14 cellular contexts compared by ENCODE assay signal in genomic region chr4:184856277-184856609, GRCh38. TPM values are rescaled to one million over a fixed set of nuclear protein-coding genes. Genes with fewer than 3 reads are reported as not detected.
DNase-seq lines count a peak whose midpoint lies in the region; ATAC-seq and TF ChIP-seq lines count a peak whose summit lies in the region.
"Had no signal": no experiment of that assay in that cellular context is flagged by ENCODE, and none has a peak within 500 bp of the region (broad histone marks: within the 10 kb centered on the region; RNA-seq: fewer than 3 reads in every experiment).

No MANE protein-coding gene starts in this region.

- peak; percentile 39 for ATAC-seq in HG03108 (IDR thresholded peaks at IDR 0.05; ENCODE audit: unreplicated experiment)

- DNase-seq in GM13976 (ENCODE audit: low spot score), result peak; percentile 44
- DNase-seq in SIG-M5 treated with dmso at 0.1 percent for 504 hours (lab: John Stamatoyannopoulos, UW; ENCODE audit: unreplicated experiment), result peak; percentile 93
- no peak for DNase-seq in mesenchymal stem cell
- no peak for DNase-seq in NAMALWA (ENCODE audit: low spot score)
- DNase-seq in colonic mucosa, result no peak
- DNase-seq in effector CD8-positive, alpha-beta T cell (lab: John Stamatoyannopoulos, UW), result no peak
- no peak for DNase-seq in NCI-H526 (lab: John Stamatoyannopoulos, UW)
- DNase-seq: DND-41, head of caudate nucleus, NCI-H1417 treated with DMSO at 0.1 percent for 48 hours, NCI-H748 treated with DMSO at 0.1 percent for 48 hours, pancreas had no signal

- H3K4me1 ChIP-seq in mesenchymal stem cell (ENCODE audit: control insufficient read depth, insufficient read depth, low read depth, low read length), result no peaks in the 10 kb centered on the region
- no peaks in the 10 kb centered on the region for H3K4me1 ChIP-seq in colonic mucosa
- H3K4me1 ChIP-seq: pancreas had no signal

- no peak overlapping the region for H2BK120ac ChIP-seq in mesenchymal stem cell (ENCODE audit: low read depth, low read length)

- no peak overlapping the region for H3K27ac ChIP-seq in mesenchymal stem cell (ENCODE audit: low read length, poor library complexity, severe bottlenecking)
- no peak overlapping the region for H3K27ac ChIP-seq in colonic mucosa
- H3K27ac ChIP-seq: pancreas had no signal

- H2AFZ ChIP-seq in mesenchymal stem cell (ENCODE audit: low read depth, low read length), result no peak overlapping the region

- H3K4me2 ChIP-seq in mesenchymal stem cell (ENCODE audit: low read length, poor library complexity, severe bottlenecking), result no peak overlapping the region

- no CpG with 5 or more reads among the region's 1 CpG for WGBS in mesenchymal stem cell

- TF ChIP-seq CTCF in GM13976 (IDR thresholded peaks at IDR 0.05; ENCODE audit: borderline replicate concordance, control extremely low read depth, extremely low read depth, insufficient read depth, missing control alignments), result no peak
- TF ChIP-seq CTCF in colonic mucosa (IDR thresholded peaks at IDR 0.05), result no peak

- H4K91ac ChIP-seq in mesenchymal stem cell (ENCODE audit: low read length), result no peak overlapping the region

- H3K79me1 ChIP-seq in mesenchymal stem cell (replicated peaks; ENCODE audit: low read length, poor library complexity, severe bottlenecking), result no peaks in the 10 kb centered on the region

- H3K18ac ChIP-seq in mesenchymal stem cell (ENCODE audit: low read depth in 1 of 2, low read length in 2 of 2), result no peak overlapping the region

- H3K9me3 ChIP-seq in mesenchymal stem cell (ENCODE audit: control insufficient read depth, low read length), result no peaks in the 10 kb centered on the region
- no peaks in the 10 kb centered on the region for H3K9me3 ChIP-seq in colonic mucosa
- H3K9me3 ChIP-seq: pancreas had no signal

- H3K14ac ChIP-seq in mesenchymal stem cell (ENCODE audit: low read length in 2 of 2), result no peak overlapping the region

- H2BK12ac ChIP-seq in mesenchymal stem cell (ENCODE audit: low read length in 2 of 2), result no peak overlapping the region

- no peak overlapping the region for H3K4ac ChIP-seq in mesenchymal stem cell (ENCODE audit: low read depth in 1 of 2, low read length in 2 of 2)

- H3K9ac ChIP-seq in mesenchymal stem cell (ENCODE audit: low read length) (peak overlapping the region; percentile 29), colonic mucosa (ENCODE audit: low read depth in 2 of 2, low read length in 2 of 2) (no peak overlapping the region)

- intact Hi-C loops in colonic mucosa (cut with DNase I), result no loop called here

- H3K4me3 ChIP-seq in mesenchymal stem cell (ENCODE audit: insufficient read depth in 1 of 2, low read depth in 1 of 2, low read length in 2 of 2) (no peak overlapping the region), colonic mucosa (no peak overlapping the region)
- H3K4me3 ChIP-seq: lung, pancreas had no signal

- no peak overlapping the region for H4K8ac ChIP-seq in mesenchymal stem cell (ENCODE audit: low read length)

- no peak overlapping the region for H2AK5ac ChIP-seq in mesenchymal stem cell (ENCODE audit: low read length, severe bottlenecking)

- no peak overlapping the region for H3K23ac ChIP-seq in mesenchymal stem cell (ENCODE audit: low read length in 2 of 2)

- H3K27me3 ChIP-seq in mesenchymal stem cell (ENCODE audit: control insufficient read depth in 1 of 2, insufficient read depth in 1 of 2, low read length in 2 of 2) (peaks cover 0 to 9% of the 10 kb centered on the region in 2 experiments), colonic mucosa (no peaks in the 10 kb centered on the region)
- H3K27me3 ChIP-seq: pancreas had no signal

- no peak overlapping the region for H2BK5ac ChIP-seq in mesenchymal stem cell (ENCODE audit: low read depth, low read length, poor library complexity, severe bottlenecking)

- H2BK15ac ChIP-seq in mesenchymal stem cell (ENCODE audit: low read depth, poor library complexity, severe bottlenecking), result no peak overlapping the region

- in situ Hi-C loops in GM13976 (cut with MboI; ENCODE audit: low sequenced_read_pairs, unreplicated experiment), result no loop called here

- H3K36me3 ChIP-seq in mesenchymal stem cell (ENCODE audit: control insufficient read depth in 1 of 2, insufficient read depth in 2 of 2, low read depth in 1 of 2, low read length in 2 of 2) (no peaks in the 10 kb centered on the region), colonic mucosa (no peaks in the 10 kb centered on the region)
- H3K36me3 ChIP-seq: pancreas had no signal

RNA-seq across cellular contexts. Expression of gene ACSL1, which starts 30.5 kb away (rescaled TPM):
- 4.3 TPM for polyA plus RNA-seq in mesenchymal stem cell (2013, experiment 1 of 2)
- 4.5 TPM for polyA plus RNA-seq in mesenchymal stem cell (2013, experiment 2 of 2)
- total RNA-seq in colonic mucosa, result 10 to 100 TPM; 23.3 to 80.4 TPM

Comparison
In these comparisons a context has a peak if more than half of its experiments do, and no peak if none do; other contexts are left out.
1. DNase-seq: peak in GM13976 (single experiment) and SIG-M5 treated with dmso at 0.1 percent for 504 hours (single experiment); none in mesenchymal stem cell (single experiment), NAMALWA (single experiment), colonic mucosa (single experiment), effector CD8-positive, alpha-beta T cell (single experiment) and NCI-H526 (0 of 2).